In genomic region chr4:37008199-37008598, GRCh38 we compare ENCODE assay signal across 1 cellular context.
A peak's percentile ranks its signal among the peaks of the same experiment; 100 is the strongest.
TF ChIP-seq lines count a peak whose summit lies in the region.

No MANE protein-coding gene starts in this region.

TF ChIP-seq in HepG2, 621 proteins besides CTCF, POLR2A, EP300 and RAD21 (continued from another document):
- TF ChIP-seq GMEB2 (CRISPR knock-in tag; IDR thresholded peaks at IDR 0.05; ENCODE audit: low read depth) = no peak
- no peak for TF ChIP-seq PBX2 (CRISPR knock-in tag; IDR thresholded peaks at IDR 0.05)
- TF ChIP-seq SMYD3 (CRISPR knock-in tag; IDR thresholded peaks at IDR 0.05) = no peak
- TF ChIP-seq MIER3 (CRISPR knock-in tag; IDR thresholded peaks at IDR 0.05; ENCODE audit: borderline replicate concordance) = peak; percentile 79; the same call in 1 of the 2 replicates
- no peak for TF ChIP-seq ZNF567 (CRISPR knock-in tag; IDR thresholded peaks at IDR 0.05; ENCODE audit: borderline replicate concordance)
- TF ChIP-seq ZFP36L1 (CRISPR knock-in tag; IDR thresholded peaks at IDR 0.05) = peak; percentile 57
- TF ChIP-seq LCORL (IDR thresholded peaks at IDR 0.05) = peak; percentile 66
- no peak; the same call in 1 of the 2 replicates for TF ChIP-seq LCORL (CRISPR knock-in tag; IDR thresholded peaks at IDR 0.05)
- no peak for TF ChIP-seq NKX3-1 (CRISPR knock-in tag; IDR thresholded peaks at IDR 0.05)
- peak; percentile 80; the same call in 1 of the 2 replicates for TF ChIP-seq HMGXB3 (CRISPR knock-in tag; IDR thresholded peaks at IDR 0.05; ENCODE audit: borderline replicate concordance)
- TF ChIP-seq RBM39 (IDR thresholded peaks at IDR 0.05; ENCODE audit: low read depth, low read length, poor library complexity, severe bottlenecking) = no peak
- no peak for TF ChIP-seq ZNF407 (CRISPR knock-in tag; IDR thresholded peaks at IDR 0.05; ENCODE audit: not compliant biosample characterization)
- no peak for TF ChIP-seq ZNF34 (CRISPR knock-in tag; IDR thresholded peaks at IDR 0.05; ENCODE audit: borderline replicate concordance)
- TF ChIP-seq HNRNPL (IDR thresholded peaks at IDR 0.05; ENCODE audit: low read depth, low read length) = no peak
- TF ChIP-seq ZNF782 (CRISPR knock-in tag; IDR thresholded peaks at IDR 0.05; ENCODE audit: borderline replicate concordance) = no peak
- TF ChIP-seq POGK (CRISPR knock-in tag; conservative IDR thresholded peaks at IDR 0.05) = no peak; the same call in 1 of the 2 replicates
- TF ChIP-seq PHF20 (CRISPR knock-in tag; IDR thresholded peaks at IDR 0.05) = no peak
- no peak for TF ChIP-seq ZNF780A (CRISPR knock-in tag; IDR thresholded peaks at IDR 0.05)
- TF ChIP-seq SNAPC2 (CRISPR knock-in tag; IDR thresholded peaks at IDR 0.05) = no peak
- TF ChIP-seq SPEN (CRISPR knock-in tag; IDR thresholded peaks at IDR 0.05; ENCODE audit: low read depth) = peak; percentile 59; the same call in 1 of the 2 replicates
- TF ChIP-seq ZNF749 (CRISPR knock-in tag; IDR thresholded peaks at IDR 0.05; ENCODE audit: borderline replicate concordance) = no peak
- no peak for TF ChIP-seq TAF15 (IDR thresholded peaks at IDR 0.05; ENCODE audit: low read depth, low read length, poor library complexity, severe bottlenecking)
- peak; percentile 99 for TF ChIP-seq GATAD2A (CRISPR knock-in tag; IDR thresholded peaks at IDR 0.05)
- TF ChIP-seq KDM5B (CRISPR knock-in tag; IDR thresholded peaks at IDR 0.05; ENCODE audit: borderline replicate concordance) = peak; percentile 43; the same call in 1 of the 2 replicates
- no peak for TF ChIP-seq SAFB2 (CRISPR knock-in tag; IDR thresholded peaks at IDR 0.05; ENCODE audit: borderline replicate concordance, low read depth)
- no peak for TF ChIP-seq ZNF576 (CRISPR knock-in tag; IDR thresholded peaks at IDR 0.05)
- peak; percentile 85; the same call in 1 of the 2 replicates for TF ChIP-seq ZNF788 (CRISPR knock-in tag; IDR thresholded peaks at IDR 0.05; ENCODE audit: borderline replicate concordance)
- TF ChIP-seq HOXA5 (CRISPR knock-in tag; IDR thresholded peaks at IDR 0.05) = no peak
- TF ChIP-seq MZF1 (CRISPR knock-in tag; IDR thresholded peaks at IDR 0.05; ENCODE audit: borderline replicate concordance) = no peak
- no peak for TF ChIP-seq ZNF598 (CRISPR knock-in tag; IDR thresholded peaks at IDR 0.05; ENCODE audit: borderline replicate concordance)
TF ChIP-seq in HepG2: peak in this region for 213.
